Comparison of ENCODE assay signal across 1 cellular context in genomic region chr22:21952586-21953571, GRCh38.
A peak's percentile ranks its signal among the peaks of the same experiment; 100 is the strongest.
TF ChIP-seq lines count a peak whose summit lies in the region.

A gene with protein sequence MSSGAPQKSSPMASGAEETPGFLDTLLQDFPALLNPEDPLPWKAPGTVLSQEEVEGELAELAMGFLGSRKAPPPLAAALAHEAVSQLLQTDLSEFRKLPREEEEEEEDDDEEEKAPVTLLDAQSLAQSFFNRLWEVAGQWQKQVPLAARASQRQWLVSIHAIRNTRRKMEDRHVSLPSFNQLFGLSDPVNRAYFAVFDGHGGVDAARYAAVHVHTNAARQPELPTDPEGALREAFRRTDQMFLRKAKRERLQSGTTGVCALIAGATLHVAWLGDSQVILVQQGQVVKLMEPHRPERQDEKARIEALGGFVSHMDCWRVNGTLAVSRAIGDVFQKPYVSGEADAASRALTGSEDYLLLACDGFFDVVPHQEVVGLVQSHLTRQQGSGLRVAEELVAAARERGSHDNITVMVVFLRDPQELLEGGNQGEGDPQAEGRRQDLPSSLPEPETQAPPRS (minus strand): TSS chr22:21952848. CDS start chr22:21946048, 6,800 bp downstream.

TF ChIP-seq in HEK293, 187 proteins besides CTCF, POLR2A, EP300 and RAD21 (continued from another document):
- TF ChIP-seq PRDM2 (tag by site-specific recombination; IDR thresholded peaks at IDR 0.05; ENCODE audit: borderline replicate concordance) (no peak), ZBTB44 (tag by site-specific recombination; IDR thresholded peaks at IDR 0.05) (0 out of 2 replicates have a peak, but pooled peaks have one; percentile 21), REPIN1 (tag by site-specific recombination; IDR thresholded peaks at IDR 0.05; ENCODE audit: low read depth) (no peak), KLF9 (tag by site-specific recombination; IDR thresholded peaks at IDR 0.05; ENCODE audit: low read depth) (peak; percentile 88), KLF16 (tag by site-specific recombination; IDR thresholded peaks at IDR 0.05) (peak; percentile 61; the same call in 1 of the 2 replicates), WT1 (tag by site-specific recombination; IDR thresholded peaks at IDR 0.05) (no peak), PRDM10 (tag by site-specific recombination; IDR thresholded peaks at IDR 0.05) (peak; percentile 73), ZNF785 (tag by site-specific recombination; IDR thresholded peaks at IDR 0.05) (0 out of 2 replicates have a peak, but pooled peaks have one; percentile 51), PRDM1 (tag by site-specific recombination; IDR thresholded peaks at IDR 0.05) (no peak), ZBTB1 (tag by site-specific recombination; IDR thresholded peaks at IDR 0.05) (peak; percentile 93), ZNF37A (tag by site-specific recombination; IDR thresholded peaks at IDR 0.05) (no peak), MZF1 (tag by site-specific recombination; IDR thresholded peaks at IDR 0.05; ENCODE audit: borderline replicate concordance) (no peak), HOXA7 (CRISPR knock-in tag; IDR thresholded peaks at IDR 0.05; ENCODE audit: borderline replicate concordance) (no peak), BCL11A (tag by site-specific recombination; IDR thresholded peaks at IDR 0.05; ENCODE audit: low read depth) (no peak), ZSCAN30 (tag by site-specific recombination; IDR thresholded peaks at IDR 0.05) (peak; percentile 46; the same call in 1 of the 2 replicates), ZNF571 (tag by site-specific recombination; IDR thresholded peaks at IDR 0.05) (no peak), ZNF610 (tag by site-specific recombination; IDR thresholded peaks at IDR 0.05; ENCODE audit: borderline replicate concordance) (no peak), ZXDB (tag by site-specific recombination; IDR thresholded peaks at IDR 0.05) (peak; percentile 65), TCF7L2 (IDR thresholded peaks at IDR 0.05; ENCODE audit: borderline replicate concordance, low read depth, low read length) (no peak), GFI1B (tag by site-specific recombination; IDR thresholded peaks at IDR 0.05) (no peak), ZNF133 (tag by site-specific recombination; IDR thresholded peaks at IDR 0.05) (no peak), ZNF404 (tag by site-specific recombination; IDR thresholded peaks at IDR 0.05) (no peak), ZNF274 (IDR thresholded peaks at IDR 0.05; ENCODE audit: low read length) (no peak), ZNF274 (tag by site-specific recombination; IDR thresholded peaks at IDR 0.05; ENCODE audit: borderline replicate concordance) (no peak), KLF8 (tag by site-specific recombination; IDR thresholded peaks at IDR 0.05) (no peak)
- TF ChIP-seq, protein P1, sequence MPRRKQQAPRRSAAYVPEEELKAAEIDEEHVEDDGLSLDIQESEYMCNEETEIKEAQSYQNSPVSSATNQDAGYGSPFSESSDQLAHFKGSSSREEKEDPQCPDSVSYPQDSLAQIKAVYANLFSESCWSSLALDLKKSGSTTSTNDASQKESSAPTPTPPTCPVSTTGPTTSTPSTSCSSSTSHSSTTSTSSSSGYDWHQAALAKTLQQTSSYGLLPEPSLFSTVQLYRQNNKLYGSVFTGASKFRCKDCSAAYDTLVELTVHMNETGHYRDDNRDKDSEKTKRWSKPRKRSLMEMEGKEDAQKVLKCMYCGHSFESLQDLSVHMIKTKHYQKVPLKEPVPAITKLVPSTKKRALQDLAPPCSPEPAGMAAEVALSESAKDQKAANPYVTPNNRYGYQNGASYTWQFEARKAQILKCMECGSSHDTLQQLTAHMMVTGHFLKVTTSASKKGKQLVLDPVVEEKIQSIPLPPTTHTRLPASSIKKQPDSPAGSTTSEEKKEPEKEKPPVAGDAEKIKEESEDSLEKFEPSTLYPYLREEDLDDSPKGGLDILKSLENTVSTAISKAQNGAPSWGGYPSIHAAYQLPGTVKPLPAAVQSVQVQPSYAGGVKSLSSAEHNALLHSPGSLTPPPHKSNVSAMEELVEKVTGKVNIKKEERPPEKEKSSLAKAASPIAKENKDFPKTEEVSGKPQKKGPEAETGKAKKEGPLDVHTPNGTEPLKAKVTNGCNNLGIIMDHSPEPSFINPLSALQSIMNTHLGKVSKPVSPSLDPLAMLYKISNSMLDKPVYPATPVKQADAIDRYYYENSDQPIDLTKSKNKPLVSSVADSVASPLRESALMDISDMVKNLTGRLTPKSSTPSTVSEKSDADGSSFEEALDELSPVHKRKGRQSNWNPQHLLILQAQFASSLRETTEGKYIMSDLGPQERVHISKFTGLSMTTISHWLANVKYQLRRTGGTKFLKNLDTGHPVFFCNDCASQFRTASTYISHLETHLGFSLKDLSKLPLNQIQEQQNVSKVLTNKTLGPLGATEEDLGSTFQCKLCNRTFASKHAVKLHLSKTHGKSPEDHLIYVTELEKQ (tag by site-specific recombination; IDR thresholded peaks at IDR 0.05; ENCODE audit: borderline replicate concordance), result no peak
- TF ChIP-seq, protein P2, sequence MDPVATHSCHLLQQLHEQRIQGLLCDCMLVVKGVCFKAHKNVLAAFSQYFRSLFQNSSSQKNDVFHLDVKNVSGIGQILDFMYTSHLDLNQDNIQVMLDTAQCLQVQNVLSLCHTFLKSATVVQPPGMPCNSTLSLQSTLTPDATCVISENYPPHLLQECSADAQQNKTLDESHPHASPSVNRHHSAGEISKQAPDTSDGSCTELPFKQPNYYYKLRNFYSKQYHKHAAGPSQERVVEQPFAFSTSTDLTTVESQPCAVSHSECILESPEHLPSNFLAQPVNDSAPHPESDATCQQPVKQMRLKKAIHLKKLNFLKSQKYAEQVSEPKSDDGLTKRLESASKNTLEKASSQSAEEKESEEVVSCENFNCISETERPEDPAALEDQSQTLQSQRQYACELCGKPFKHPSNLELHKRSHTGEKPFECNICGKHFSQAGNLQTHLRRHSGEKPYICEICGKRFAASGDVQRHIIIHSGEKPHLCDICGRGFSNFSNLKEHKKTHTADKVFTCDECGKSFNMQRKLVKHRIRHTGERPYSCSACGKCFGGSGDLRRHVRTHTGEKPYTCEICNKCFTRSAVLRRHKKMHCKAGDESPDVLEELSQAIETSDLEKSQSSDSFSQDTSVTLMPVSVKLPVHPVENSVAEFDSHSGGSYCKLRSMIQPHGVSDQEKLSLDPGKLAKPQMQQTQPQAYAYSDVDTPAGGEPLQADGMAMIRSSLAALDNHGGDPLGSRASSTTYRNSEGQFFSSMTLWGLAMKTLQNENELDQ (tag by site-specific recombination; IDR thresholded peaks at IDR 0.05; ENCODE audit: low read depth), result no peak
